18 cellular contexts compared by ENCODE assay signal in genomic region chr7:5345171-5345570, GRCh38.
DNase-seq lines count a peak whose midpoint lies in the region; ATAC-seq and TF ChIP-seq lines count a peak whose summit lies in the region.
"Had no signal": no experiment of that assay in that cellular context is flagged by ENCODE, and none has a peak within 500 bp of the region (broad histone marks: within the 10 kb centered on the region; RNA-seq: fewer than 3 reads in every experiment).

No MANE protein-coding gene starts in this region.

- H3K4me3 ChIP-seq in endodermal cell (ENCODE audit: low read length), result no peak overlapping the region
- no peak overlapping the region for H3K4me3 ChIP-seq in upper lobe of right lung
- H3K4me3 ChIP-seq: BLaER1 treated with 17β-estradiol and CSF1 and Interleukin-3, amounts not matched to agents 10 nM and 100 nM; HAP-1 had no signal

- no peaks in the 10 kb centered on the region for H3K4me1 Mint-ChIP-seq in endodermal cell
- H3K4me1 Mint-ChIP-seq: CD14-positive monocyte; CD8-positive, alpha-beta memory T cell had no signal

- peaks cover 29% of the 10 kb centered on the region for H3K9me3 ChIP-seq in endodermal cell (ENCODE audit: control insufficient read depth, low read length)
- no peaks in the 10 kb centered on the region for H3K9me3 ChIP-seq in upper lobe of right lung
- H3K9me3 ChIP-seq: BE2C, HAP-1 had no signal

- intact Hi-C loops in upper lobe of right lung (cut with DNase I), result no loop called here

- H3K27me3 ChIP-seq in endodermal cell (ENCODE audit: control insufficient read depth, insufficient read depth, low read length, poor library complexity, severe bottlenecking) (no peaks in the 10 kb centered on the region), upper lobe of right lung (no peaks in the 10 kb centered on the region)
- H3K27me3 ChIP-seq: BE2C; BLaER1 treated with 17β-estradiol and CSF1 and Interleukin-3, amounts not matched to agents 10 nM and 100 nM had no signal

- H3K4me1 ChIP-seq in endodermal cell (ENCODE audit: control insufficient read depth, insufficient read depth, low read length) (no peaks in the 10 kb centered on the region), upper lobe of right lung (no peaks in the 10 kb centered on the region)
- H3K4me1 ChIP-seq: BE2C; BLaER1 treated with 17β-estradiol and CSF1 and Interleukin-3, amounts not matched to agents 10 nM and 100 nM; HAP-1 had no signal

- ATAC-seq in esophagus mucosa (peak; percentile 9), HG02884 (IDR thresholded peaks at IDR 0.05; ENCODE audit: unreplicated experiment) (no peak), upper lobe of right lung (no peak)

- no peak overlapping the region for H3K4me3 Mint-ChIP-seq in endodermal cell
- H3K4me3 Mint-ChIP-seq: CD14-positive monocyte; CD4-positive, alpha-beta T cell; CD8-positive, alpha-beta memory T cell; HFFc6 had no signal

- TF ChIP-seq CTCF in endodermal cell (conservative IDR thresholded peaks at IDR 0.05), result no peak
- no peak for TF ChIP-seq CTCF in upper lobe of right lung (IDR thresholded peaks at IDR 0.05)

- DNase-seq in D341Med (ENCODE audit: low spot score), result peak; percentile 22
- DNase-seq in endodermal cell, result peak; percentile 18
- no peak for DNase-seq in HuH-7.5 (ENCODE audit: low spot score)
- DNase-seq in upper lobe of right lung, result no peak
- DNase-seq: AML-193; BE2C; CD4-positive, alpha-beta T cell; CD8-positive, alpha-beta memory T cell; DMS53; DMS79 treated with DMSO at 0.1 percent for 48 hours; GF-D8; GOT3; HFFc6 had no signal

- H3K36me3 ChIP-seq in endodermal cell (ENCODE audit: control insufficient read depth, insufficient read depth, low read length) (peaks cover 74% of the 10 kb centered on the region), upper lobe of right lung (peaks cover 79% of the 10 kb centered on the region)

- no peaks in the 10 kb centered on the region for H3K27me3 Mint-ChIP-seq in endodermal cell (ENCODE audit: insufficient read depth)
- H3K27me3 Mint-ChIP-seq: CD4-positive, alpha-beta T cell; CD8-positive, alpha-beta memory T cell had no signal

- no peak overlapping the region for H3K9ac ChIP-seq in endodermal cell (ENCODE audit: extremely low read depth, low read length, poor library complexity, severe bottlenecking)
- H3K9ac ChIP-seq: BLaER1 treated with 17β-estradiol and CSF1 and Interleukin-3, amounts not matched to agents 10 nM and 100 nM had no signal

- WGBS in endodermal cell (ENCODE audit: insufficient coverage in 1 of 2, insufficient read length in 1 of 2), 2 experiments, result 97 to 100% methylated on average over 3 to 11 of the region's 13 CpGs

- H3K27ac ChIP-seq in endodermal cell (ENCODE audit: low read depth, low read length) (no peak overlapping the region), upper lobe of right lung (no peak overlapping the region)
- H3K27ac ChIP-seq: BLaER1 treated with 17β-estradiol and CSF1 and Interleukin-3, amounts not matched to agents 10 nM and 100 nM had no signal

- H3K9me3 Mint-ChIP-seq in endodermal cell, result peaks cover 28% of the 10 kb centered on the region
- H3K9me3 Mint-ChIP-seq: CD14-positive monocyte, HFFc6 had no signal

- H3K36me3 Mint-ChIP-seq in endodermal cell (ENCODE audit: low read depth), result peaks cover 70% of the 10 kb centered on the region

- H3K27ac Mint-ChIP-seq in endodermal cell, result no peak overlapping the region
- H3K27ac Mint-ChIP-seq: CD4-positive, alpha-beta T cell; CD8-positive, alpha-beta memory T cell; HFFc6 had no signal

Comparison
In these comparisons a context has a peak if more than half of its experiments do, and no peak if none do; other contexts are left out.
1. DNase-seq: peak in D341Med (single experiment) and endodermal cell (single experiment); none in HuH-7.5 (single experiment) and upper lobe of right lung (single experiment).